ENCODE assay signal across 16 cellular contexts in the genomic region with DNA sequence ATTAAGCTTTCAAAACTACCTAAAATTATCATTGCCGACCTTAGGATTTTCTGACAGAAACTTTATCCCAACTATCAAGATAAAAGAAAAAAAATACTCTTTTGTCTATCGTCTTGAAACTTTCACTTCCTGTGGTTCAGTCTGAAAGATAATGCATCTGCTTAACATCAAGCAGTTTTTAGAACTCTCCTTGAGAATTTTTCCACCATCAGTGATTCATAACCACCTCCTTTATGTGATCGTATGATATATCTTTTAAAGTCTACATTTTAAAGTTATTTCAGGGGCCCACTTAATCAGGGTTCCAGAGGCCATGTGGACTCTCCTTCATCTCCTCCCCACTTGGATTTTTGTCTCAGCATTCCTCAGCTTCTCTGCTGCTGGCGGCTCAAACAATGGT.
DNase-seq lines count a peak whose midpoint lies in the region; ATAC-seq, FAIRE-seq and TF ChIP-seq lines count a peak whose summit lies in the region.
"Had no signal": no experiment of that assay in that cellular context is flagged by ENCODE, and none has a peak within 500 bp of the region (broad histone marks: within the 10 kb centered on the region; RNA-seq: fewer than 3 reads in every experiment).

No MANE protein-coding gene starts in this region.

- POLR2A ChIA-PET in IMR-90 (lab: Charles Lee; ENCODE audit: unreplicated experiment) = no interaction called here
- POLR2A ChIA-PET in SK-N-SH (lab: Yijun Ruan, JAX) = no interaction called here

- peak in 1 of 2 experiments; percentile 46; a peak in 1 of 4 replicates for TF ChIP-seq EP300 in SK-N-SH (IDR thresholded peaks at IDR 0.05; ENCODE audit: borderline replicate concordance in 1 of 2, low read depth in 1 of 2, low read length in 1 of 2)

- H3K79me1 ChIP-seq in IMR-90 (ENCODE audit: low read depth in 1 of 2, low read length in 2 of 2) = no peaks in the 10 kb centered on the region

- no peaks in the 10 kb centered on the region for H4K20me1 ChIP-seq in BLaER1 treated with 17β-estradiol and CSF1 and Interleukin-3, amounts not matched to agents 10 nM and 100 nM
- H4K20me1 ChIP-seq in IMR-90 (ENCODE audit: insufficient read depth, low read length) (no peaks in the 10 kb centered on the region), SK-N-SH (ENCODE audit: insufficient read depth) (no peaks in the 10 kb centered on the region)

- H3K23ac ChIP-seq in IMR-90 (ENCODE audit: low read depth, low read length) = no peak overlapping the region; the same call in 1 of the 2 replicates

- no peak overlapping the region for H3K56ac ChIP-seq in IMR-90 (ENCODE audit: extremely low read depth, insufficient read depth, low read length)

- H3K9me1 ChIP-seq in IMR-90 (ENCODE audit: insufficient read depth, low read length) = peaks cover 7% of the 10 kb centered on the region

- no peak overlapping the region for H3K27ac ChIP-seq in BLaER1 treated with 17β-estradiol and CSF1 and Interleukin-3, amounts not matched to agents 10 nM and 100 nM
- H3K27ac ChIP-seq in IMR-90 (ENCODE audit: insufficient read depth, low read length) (no peak overlapping the region), SK-N-SH (ENCODE audit: low read depth in 2 of 2, low read length in 1 of 2) (peak overlapping the region; percentile 26 to 64; a peak in 1 of 4 replicates), foreskin keratinocyte (peak overlapping the region; percentile 79)
- H3K27ac ChIP-seq: PC-9 had no signal

- DNase-seq in IMR-90 (no peak), SK-N-SH (no peak), foreskin keratinocyte (no peak), RCC 7860 (ENCODE audit: low spot score) (no peak)
- DNase-seq: Caco-2, NCI-H1417, NCI-H2029 treated with DMSO at 0.1 percent for 48 hours, NCI-H2171 treated with DMSO at 0.1 percent for 48 hours, NCI-H446 treated with DMSO at 0.1 percent for 48 hours, PC-9 had no signal

- H2BK5ac ChIP-seq in IMR-90 (ENCODE audit: low read depth, low read length, poor library complexity, severe bottlenecking) = no peak overlapping the region

- CTCF ChIA-PET in IMR-90 (lab: Yijun Ruan, JAX) (no interaction called here), SK-N-SH (lab: Yijun Ruan, JAX) (interaction anchor here (1.0 to 1.7 kb wide), 3 partner anchors 10 to 31 kb away, joined by 3 to 6 read pairs (median 5); no protein-coding TSS in a partner anchor)

- H3K14ac ChIP-seq in IMR-90 (replicated peaks; ENCODE audit: low read depth, low read length) = peak overlapping the region; percentile 48; the same call in 1 of the 2 replicates

- H3K79me2 ChIP-seq in SK-N-SH (ENCODE audit: insufficient read depth) = no peaks in the 10 kb centered on the region

- H3K36me3 ChIP-seq in BLaER1 treated with 17β-estradiol and CSF1 and Interleukin-3, amounts not matched to agents 10 nM and 100 nM = no peaks in the 10 kb centered on the region
- H3K36me3 ChIP-seq in IMR-90 (ENCODE audit: control insufficient read depth, insufficient read depth, low read length) = no peaks in the 10 kb centered on the region
- no peaks in the 10 kb centered on the region for H3K36me3 ChIP-seq in SK-N-SH (replicated peaks in 1 of 2; ENCODE audit: control insufficient read depth in 1 of 2, insufficient read depth in 2 of 2, low read length in 1 of 2)

- in situ Hi-C loops in IMR-90 (cut with MboI; ENCODE audit: low sequenced_read_pairs) = no loop called here

- no peak overlapping the region for H2AK5ac ChIP-seq in IMR-90 (ENCODE audit: low read depth, low read length)

- ATAC-seq in IMR-90 (ENCODE audit: low read depth) (no peak), foreskin keratinocyte (no peak), GM19455 (IDR thresholded peaks at IDR 0.05; ENCODE audit: unreplicated experiment) (no peak), HG03439 (IDR thresholded peaks at IDR 0.05; ENCODE audit: unreplicated experiment) (no peak), HG02870 (IDR thresholded peaks at IDR 0.05; ENCODE audit: unreplicated experiment) (no peak)

- peak overlapping the region; percentile 79; the same call in 1 of the 3 replicates for H2BK15ac ChIP-seq in IMR-90 (ENCODE audit: low read depth, low read length)

- peak overlapping the region; percentile 43 to 89 (median 52); a peak in 20 of 22 replicates for H3K4me2 ChIP-seq in BLaER1 treated with 17β-estradiol and CSF1 and Interleukin-3, amounts not matched to agents 10 nM and 100 nM
- H3K4me2 ChIP-seq in IMR-90 (ENCODE audit: low read depth, low read length) (no peak overlapping the region), SK-N-SH (0 out of 2 replicates have a peak overlapping the region, but pooled peaks have one; percentile 23)
- H3K4me2 ChIP-seq: PC-9 had no signal

- H3K9ac ChIP-seq in BLaER1 treated with 17β-estradiol and CSF1 and Interleukin-3, amounts not matched to agents 10 nM and 100 nM = no peak overlapping the region
- H3K9ac ChIP-seq in IMR-90 (ENCODE audit: low read depth, low read length) (no peak overlapping the region), SK-N-SH (no peak overlapping the region)

- TF ChIP-seq POLR2A in IMR-90 (IDR thresholded peaks at IDR 0.05; ENCODE audit: low read depth, low read length) = no peak

- no peak overlapping the region for H2AK9ac ChIP-seq in IMR-90 (replicated peaks; ENCODE audit: low read depth, low read length, poor library complexity)

- no peak overlapping the region for H3K4me3 ChIP-seq in BLaER1 treated with 17β-estradiol and CSF1 and Interleukin-3, amounts not matched to agents 10 nM and 100 nM
- H3K4me3 ChIP-seq in IMR-90 (ENCODE audit: insufficient read depth, low read depth, low read length) (no peak overlapping the region), SK-N-SH (ENCODE audit: low read depth in 2 of 2, low read length in 1 of 2) (no peak overlapping the region)
- H3K4me3 ChIP-seq: PC-9 had no signal

- H3K4ac ChIP-seq in IMR-90 (ENCODE audit: low read depth, low read length) = 0 out of 2 replicates have a peak overlapping the region, but pooled peaks have one; percentile 15

- peak overlapping the region; percentile 60; the same call in 1 of the 2 replicates for H2BK20ac ChIP-seq in IMR-90 (ENCODE audit: low read depth, low read length)

- no peak for TF ChIP-seq RAD21 in IMR-90 (IDR thresholded peaks at IDR 0.05; ENCODE audit: low read length)
- TF ChIP-seq RAD21 in SK-N-SH (IDR thresholded peaks at IDR 0.05; ENCODE audit: low read length) = no peak

- no CpG with 5 or more reads among the region's 4 CpGs for WGBS in IMR-90 (ENCODE audit: extremely low coverage in 2 of 2, insufficient read length in 1 of 2), 2 experiments
- WGBS in SK-N-SH (ENCODE audit: low lambda C conversion rate) = 41% methylated on average over 4 of the region's 4 CpGs

- dilution Hi-C loops in IMR-90 (cut with HindIII; ENCODE audit: low sequenced_read_pairs, unreplicated experiment) = no loop called here

- H3K27me3 ChIP-seq in BLaER1 treated with 17β-estradiol and CSF1 and Interleukin-3, amounts not matched to agents 10 nM and 100 nM = no peaks in the 10 kb centered on the region
- H3K27me3 ChIP-seq in IMR-90 (ENCODE audit: control insufficient read depth, insufficient read depth, low read length) (no peaks in the 10 kb centered on the region), SK-N-SH (ENCODE audit: insufficient read depth) (no peaks in the 10 kb centered on the region), foreskin keratinocyte (no peaks in the 10 kb centered on the region)

- no peaks in the 10 kb centered on the region for H3K9me3 ChIP-seq in BLaER1 treated with 17β-estradiol and CSF1 and Interleukin-3, amounts not matched to agents 10 nM and 100 nM (replicated peaks in 1 of 11)
- H3K9me3 ChIP-seq in IMR-90 (ENCODE audit: control insufficient read depth, insufficient read depth, low read length) (peaks cover 4% of the 10 kb centered on the region), SK-N-SH (no peaks in the 10 kb centered on the region)
- H3K9me3 ChIP-seq: Caco-2 had no signal

- H2AFZ ChIP-seq in IMR-90 (replicated peaks; ENCODE audit: low read length, poor library complexity) = no peak overlapping the region
- H2AFZ ChIP-seq in SK-N-SH (ENCODE audit: low read depth) = peak overlapping the region; percentile 29; the same call in 1 of the 2 replicates
- H2AFZ ChIP-seq: PC-9 had no signal

- no peak for FAIRE-seq in RCC 7860 (lab: Jason Lieb, UNC)
- FAIRE-seq: GM18507, H54 had no signal

- H3F3A ChIP-seq in SK-N-SH (replicated peaks; ENCODE audit: insufficient read depth) = peaks cover 7% of the 10 kb centered on the region

- peak overlapping the region; percentile 64 for H2BK120ac ChIP-seq in IMR-90 (ENCODE audit: low read depth, low read length)

- no peak overlapping the region for H3K18ac ChIP-seq in IMR-90 (ENCODE audit: low read depth, low read length)

- intact Hi-C loops in IMR-90 (cut with micrococcal nuclease) = no loop called here

- H4K91ac ChIP-seq in IMR-90 (ENCODE audit: insufficient read depth, low read depth, low read length) = no peak overlapping the region

- TF ChIP-seq CTCF in IMR-90 (conservative IDR thresholded peaks at IDR 0.05; ENCODE audit: low read depth, low read length) (no peak), SK-N-SH (IDR thresholded peaks at IDR 0.05) (no peak), foreskin keratinocyte (conservative IDR thresholded peaks at IDR 0.05) (no peak)

- H4K5ac ChIP-seq in IMR-90 (ENCODE audit: low read depth, low read length) = no peak overlapping the region

- H3K4me1 ChIP-seq in BLaER1 treated with 17β-estradiol and CSF1 and Interleukin-3, amounts not matched to agents 10 nM and 100 nM = peaks cover 12 to 20% (median 18%) of the 10 kb centered on the region in 10 experiments
- peaks cover 9% of the 10 kb centered on the region for H3K4me1 ChIP-seq in IMR-90 (ENCODE audit: control insufficient read depth, insufficient read depth, low read length)
- peaks cover 12 to 20% of the 10 kb centered on the region in 2 experiments for H3K4me1 ChIP-seq in SK-N-SH (ENCODE audit: control insufficient read depth in 1 of 2, insufficient read depth in 2 of 2, low read depth in 1 of 2, low read length in 1 of 2)
- peaks cover 30% of the 10 kb centered on the region for H3K4me1 ChIP-seq in foreskin keratinocyte
- H3K4me1 ChIP-seq: Caco-2 had no signal

- no peaks in the 10 kb centered on the region for H3K9me2 ChIP-seq in SK-N-SH

- BruUV-seq in IMR-90 (replicated peaks; lab: Mats Ljungman, UMichigan) = no TSS peak

- H4K8ac ChIP-seq in IMR-90 (ENCODE audit: low read depth in 2 of 2, low read length in 2 of 2) = no peak overlapping the region

TF ChIP-seq in IMR-90, 13 proteins besides CTCF, POLR2A, EP300 and RAD21:
- no peak for TF ChIP-seq MAZ (IDR thresholded peaks at IDR 0.05; ENCODE audit: borderline replicate concordance, low read depth, low read length)

TF ChIP-seq in SK-N-SH, 30 proteins besides CTCF, POLR2A, EP300 and RAD21 (continues in another document):
- TF ChIP-seq TEAD4 (IDR thresholded peaks at IDR 0.05; ENCODE audit: borderline replicate concordance, insufficient read depth) (no peak; the same call in 1 of the 2 replicates), CHD2 (IDR thresholded peaks at IDR 0.05; ENCODE audit: low read length, partially characterized antibody) (no peak), POLR2AphosphoS5 (IDR thresholded peaks at IDR 0.05; ENCODE audit: low read depth, low read length) (no peak), JUND (IDR thresholded peaks at IDR 0.05) (peak; percentile 25; the same call in 1 of the 2 replicates), GABPA (IDR thresholded peaks at IDR 0.05; ENCODE audit: low read depth) (no peak), FOSL2 (IDR thresholded peaks at IDR 0.05; ENCODE audit: borderline replicate concordance, low read depth) (peak; percentile 27; the same call in 1 of the 2 replicates), NRF1 (IDR thresholded peaks at IDR 0.05; ENCODE audit: low read depth, low read length) (no peak), TCF12 (IDR thresholded peaks at IDR 0.05) (peak; percentile 74)

Comparison
In these comparisons a context has a peak if more than half of its experiments do, and no peak if none do; other contexts are left out.
1. H3K27ac ChIP-seq: peak in SK-N-SH (2 of 2) and foreskin keratinocyte (single experiment); none in BLaER1 treated with 17β-estradiol and CSF1 and Interleukin-3, amounts not matched to agents 10 nM and 100 nM (0 of 11) and IMR-90 (single experiment).